Comparison of ENCODE assay signal across 24 cellular contexts in genomic region chr1:55317263-55317662, GRCh38.
"Had no signal": no experiment of that assay in that cellular context is flagged by ENCODE, and none has a peak within 500 bp of the region (broad histone marks: within the 10 kb centered on the region; RNA-seq: fewer than 3 reads in every experiment).

No MANE protein-coding gene starts in this region.

- H3K27me3 Mint-ChIP-seq: stimulated activated naive CD8-positive, alpha-beta T cell treated with anti-CD3 and anti-CD28 coated beads, Interleukin-15, Interleukin-2, amounts not matched to agents 100 ng/mL and 50 ng/mL, for 24 hours had no signal

- H3K9me3 ChIP-seq: esophagus squamous epithelium, gastroesophageal sphincter, pancreas, prostate gland, spleen, tibial nerve, upper lobe of right lung had no signal

- DNase-seq: cortex of kidney; effector memory CD8-positive, alpha-beta T cell; esophagus squamous epithelium; foreskin fibroblast; glutamatergic neuron; immature natural killer cell; kidney; left colon; mesendoderm; naive B cell; occipital lobe; pancreas; spleen; stimulated activated CD4-positive, alpha-beta T cell treated with anti-CD3 and anti-CD28 coated beads, Interleukin-15, amount 100 ng/mL, for 24 hours; stimulated activated CD4-positive, alpha-beta T cell treated with anti-CD3 and anti-CD28 coated beads, Interleukin-1b, Interleukin-23, amount 100 ng/mL, for 48 hours; stimulated activated CD4-positive, alpha-beta T cell treated with anti-CD3 and anti-CD28 coated beads, Interleukin-4, amount 100 ng/mL, for 24 hours; upper lobe of right lung had no signal

- H3K4me1 Mint-ChIP-seq: immature natural killer cell, naive B cell had no signal

- H3K27ac ChIP-seq: esophagus squamous epithelium, gastroesophageal sphincter, pancreas, prostate gland, tibial nerve, upper lobe of right lung had no signal

- H3K4me3 ChIP-seq: esophagus squamous epithelium, gastroesophageal sphincter, pancreas, prostate gland, spleen, tibial nerve, upper lobe of right lung had no signal

- H3K4me1 ChIP-seq: pancreas, prostate gland, upper lobe of right lung had no signal

- H3K36me3 ChIP-seq: esophagus squamous epithelium, gastroesophageal sphincter, pancreas, prostate gland, spleen, tibial nerve, upper lobe of right lung had no signal

- H3K36me3 Mint-ChIP-seq: immature natural killer cell; naive B cell; stimulated activated memory B cell treated with anti-CD40 and anti-IgM and Interleukin-4, amounts not matched to agents 10 μg/mL and 1 μg/mL and 100 μg/mL, for 72 hours had no signal

- H3K27me3 ChIP-seq: esophagus squamous epithelium, gastroesophageal sphincter, pancreas, spleen, tibial nerve, upper lobe of right lung had no signal

- H3K9me3 Mint-ChIP-seq: effector memory CD8-positive, alpha-beta T cell; immature natural killer cell; naive B cell; nephron; stimulated activated memory B cell treated with anti-CD40 and anti-IgM and Interleukin-4, amounts not matched to agents 10 μg/mL and 1 μg/mL and 100 μg/mL, for 72 hours; stimulated activated naive CD8-positive, alpha-beta T cell treated with anti-CD3 and anti-CD28 coated beads, Interleukin-15, Interleukin-2, amounts not matched to agents 100 ng/mL and 50 ng/mL, for 24 hours had no signal

- H3K27ac Mint-ChIP-seq: effector memory CD8-positive, alpha-beta T cell; naive B cell; stimulated activated memory B cell treated with anti-CD40 and anti-IgM and Interleukin-4, amounts not matched to agents 10 μg/mL and 1 μg/mL and 100 μg/mL, for 72 hours; stimulated activated naive CD8-positive, alpha-beta T cell treated with anti-CD3 and anti-CD28 coated beads, Interleukin-15, Interleukin-2, amounts not matched to agents 100 ng/mL and 50 ng/mL, for 24 hours had no signal

- ATAC-seq: effector memory CD8-positive, alpha-beta T cell; gastroesophageal sphincter; left colon; pancreas; sciatic nerve; stimulated activated memory B cell treated with anti-CD40 and anti-IgM and Interleukin-4, amounts not matched to agents 10 μg/mL and 1 μg/mL and 100 μg/mL, for 72 hours had no signal

- H3K4me3 Mint-ChIP-seq: effector memory CD8-positive, alpha-beta T cell; immature natural killer cell; naive B cell; nephron; stimulated activated memory B cell treated with anti-CD40 and anti-IgM and Interleukin-4, amounts not matched to agents 10 μg/mL and 1 μg/mL and 100 μg/mL, for 72 hours; stimulated activated naive CD8-positive, alpha-beta T cell treated with anti-CD3 and anti-CD28 coated beads, Interleukin-15, Interleukin-2, amounts not matched to agents 100 ng/mL and 50 ng/mL, for 24 hours had no signal
